8 cellular contexts compared by ENCODE assay signal in the genomic region with DNA sequence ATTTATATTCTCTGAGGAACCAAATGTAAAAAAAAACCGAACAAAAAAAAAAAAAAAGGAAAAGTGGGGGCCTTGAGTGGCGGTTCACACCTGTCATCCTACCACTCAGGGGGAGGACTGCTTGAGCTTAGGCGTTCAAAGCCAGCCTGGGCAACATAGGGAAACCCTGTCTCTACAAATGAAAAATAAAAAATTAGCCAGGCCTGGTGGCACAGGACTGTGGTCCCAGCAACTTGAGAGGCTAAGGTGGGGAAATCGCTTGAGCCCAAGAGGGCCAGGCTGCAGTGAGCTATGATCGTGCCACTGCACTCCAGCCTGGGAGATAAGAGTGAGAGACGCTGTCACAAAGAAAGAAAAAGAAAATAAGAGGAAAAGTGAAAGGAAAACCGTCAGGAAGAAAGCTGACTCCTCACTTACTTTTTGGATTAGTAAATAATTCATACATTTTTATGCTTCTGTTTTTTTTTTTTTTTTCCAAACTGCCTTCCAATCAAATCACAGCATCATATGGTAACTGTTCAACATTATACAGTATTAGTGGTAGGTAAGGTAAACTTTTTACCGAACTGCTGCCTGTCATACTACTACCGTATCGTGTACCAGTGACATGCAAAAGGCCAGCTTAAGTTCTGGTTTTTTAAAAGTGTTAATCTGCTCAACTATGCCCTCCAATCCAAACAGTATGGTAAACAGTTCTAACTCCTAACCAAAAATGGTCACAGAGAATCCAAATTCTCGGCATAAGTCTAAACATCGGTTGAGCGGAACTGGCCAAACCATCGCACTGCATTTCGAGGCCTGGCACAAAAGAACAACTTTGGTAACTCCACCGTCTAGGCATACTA. TPM values are rescaled to one million over a fixed set of nuclear protein-coding genes. Genes with fewer than 3 reads are reported as not detected.
DNase-seq lines count a peak whose midpoint lies in the region; ATAC-seq and TF ChIP-seq lines count a peak whose summit lies in the region.

No MANE protein-coding gene starts in this region.

- intact Hi-C loops in mucosa of descending colon (cut with DNase I, micrococcal nuclease), result no loop called here

- H3K9me3 ChIP-seq in RWPE2 (ENCODE audit: severe bottlenecking), result no peaks in the 10 kb centered on the region
- H3K9me3 ChIP-seq in effector memory CD4-positive, alpha-beta T cell (ENCODE audit: control insufficient read depth, low read length), result no peaks in the 10 kb centered on the region
- no peaks in the 10 kb centered on the region for H3K9me3 ChIP-seq in mucosa of descending colon

- H3K27me3 ChIP-seq in RWPE2 (ENCODE audit: insufficient read depth, poor library complexity, severe bottlenecking), result no peaks in the 10 kb centered on the region
- no peaks in the 10 kb centered on the region for H3K27me3 ChIP-seq in effector memory CD4-positive, alpha-beta T cell (replicated peaks; ENCODE audit: control insufficient read depth, insufficient read depth, low read length, poor library complexity, severe bottlenecking)

- no peak for TF ChIP-seq CTCF in RWPE2 (IDR thresholded peaks at IDR 0.05; ENCODE audit: poor library complexity, severe bottlenecking)
- no peak for TF ChIP-seq CTCF in mucosa of descending colon (IDR thresholded peaks at IDR 0.05)

- H3K4me1 ChIP-seq in RWPE2 (ENCODE audit: insufficient read depth, poor library complexity, severe bottlenecking), result peaks cover 3% of the 10 kb centered on the region
- peaks cover 23% of the 10 kb centered on the region for H3K4me1 ChIP-seq in effector memory CD4-positive, alpha-beta T cell (ENCODE audit: control insufficient read depth, insufficient read depth, low read length, poor library complexity, severe bottlenecking)
- H3K4me1 ChIP-seq in mucosa of descending colon (ENCODE audit: low read depth), result peaks cover 23% of the 10 kb centered on the region

- peak overlapping the region; percentile 92 for H3K4me3 ChIP-seq in RWPE2 (ENCODE audit: severe bottlenecking)
- H3K4me3 ChIP-seq in effector memory CD4-positive, alpha-beta T cell (ENCODE audit: insufficient read depth, low read depth, low read length, poor library complexity, severe bottlenecking), result peak overlapping the region; percentile 76
- no peak overlapping the region for H3K4me3 ChIP-seq in mucosa of descending colon

- peak overlapping the region; percentile 61 for H3K27ac ChIP-seq in RWPE2 (ENCODE audit: poor library complexity, severe bottlenecking)
- peak overlapping the region; percentile 98 for H3K27ac ChIP-seq in effector memory CD4-positive, alpha-beta T cell (ENCODE audit: insufficient read depth, low read length, poor library complexity, severe bottlenecking)

- peak; percentile 42 to 51 for DNase-seq in AML-193 (lab: John Stamatoyannopoulos, UW)
- no peak for DNase-seq in RWPE2 (ENCODE audit: low spot score)
- no peak for DNase-seq in effector memory CD4-positive, alpha-beta T cell
- peak in 1 of 3 donors; percentile 39 for DNase-seq in mucosa of descending colon
- no peak for DNase-seq in HK-2 (ENCODE audit: unreplicated experiment)
- no peak for DNase-seq in COLO668 (lab: John Stamatoyannopoulos, UW; ENCODE audit: unreplicated experiment)

- H3K36me3 ChIP-seq in RWPE2 (ENCODE audit: low read depth), result peaks cover 39% of the 10 kb centered on the region
- peaks cover 22% of the 10 kb centered on the region for H3K36me3 ChIP-seq in effector memory CD4-positive, alpha-beta T cell (ENCODE audit: control insufficient read depth, insufficient read depth, low read length)
- H3K36me3 ChIP-seq in mucosa of descending colon (ENCODE audit: low read depth), result no peaks in the 10 kb centered on the region

- peak; percentile 20 for ATAC-seq in GM18867 (IDR thresholded peaks at IDR 0.05; ENCODE audit: unreplicated experiment)
- ATAC-seq in HG03066 (IDR thresholded peaks at IDR 0.05; ENCODE audit: low read depth, unreplicated experiment), result peak; percentile 31
- peak; percentile 37 for ATAC-seq in RWPE2 (ENCODE audit: low read depth)
- peak; percentile 53 for ATAC-seq in mucosa of descending colon

RNA-seq across cellular contexts. Expression of a gene that starts 1.2 kb away (rescaled TPM):
- total RNA-seq in mucosa of descending colon, result 10 to 100 TPM; 54.2 to 96.7 (median 58.0) TPM

RNA-seq across cellular contexts. Expression of a gene that starts 41.9 kb away (rescaled TPM):
- 10 to 100 TPM; 38.0 to 39.9 (median 39.8) TPM for total RNA-seq in mucosa of descending colon

Comparison
In these comparisons a context has a peak if more than half of its experiments do, and no peak if none do; other contexts are left out.
1. DNase-seq: peak in AML-193 (2 of 2); none in RWPE2 (single experiment), effector memory CD4-positive, alpha-beta T cell (0 of 3), HK-2 (single experiment) and COLO668 (single experiment).
2. Peak in every context shown above with its lines, with median percentiles within 50 percentile points of each other: ATAC-seq.